Comparison of ENCODE assay signal across 26 cellular contexts in the genomic region with DNA sequence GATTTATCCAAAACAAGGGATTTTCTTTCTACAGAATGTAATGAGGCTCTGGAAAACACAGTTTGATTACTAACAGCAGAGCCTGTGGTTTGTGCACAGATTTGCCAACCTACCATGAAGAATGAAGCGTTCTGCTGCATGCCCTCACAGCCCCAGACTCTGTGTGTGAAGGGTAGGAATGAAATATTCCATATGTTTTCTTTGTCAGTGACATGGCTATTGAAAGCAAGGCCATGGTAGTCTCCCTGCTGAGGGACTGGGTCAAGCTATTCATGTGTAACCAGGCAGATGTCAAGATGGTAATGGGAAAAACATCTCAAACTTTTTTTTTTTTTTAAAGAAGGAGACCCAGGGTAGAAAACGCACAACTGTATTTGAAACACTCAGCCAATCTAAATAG. TPM values are rescaled to one million over a fixed set of nuclear protein-coding genes. Genes with fewer than 3 reads are reported as not detected.
DNase-seq lines count a peak whose midpoint lies in the region; ATAC-seq and TF ChIP-seq lines count a peak whose summit lies in the region.
"Had no signal": no experiment of that assay in that cellular context is flagged by ENCODE, and none has a peak within 500 bp of the region (broad histone marks: within the 10 kb centered on the region; RNA-seq: fewer than 3 reads in every experiment).

No MANE protein-coding gene starts in this region.

- no peaks in the 10 kb centered on the region for H3K9me3 ChIP-seq in right lobe of liver
- H3K9me3 ChIP-seq: Peyer's patch, psoas muscle, SJCRH30, thyroid gland had no signal

- peaks cover 63% of the 10 kb centered on the region for H3K4me1 Mint-ChIP-seq in brain
- H3K4me1 Mint-ChIP-seq: CD4-positive, alpha-beta memory T cell; natural killer cell had no signal

- H3K9me3 Mint-ChIP-seq in brain: no peaks in the 10 kb centered on the region
- H3K9me3 Mint-ChIP-seq: activated T-helper 2 cell treated with anti-CD3 and anti-CD28 coated beads, Interferon-gamma antibody, Interleukin-2, Interleukin-4, amounts not matched to agents 10 μg/mL and 5 μg/mL and 100 μg/mL, durations not matched to agents 14 hours and 24 hours and 36 hours; CD4-positive, alpha-beta memory T cell; dendritic cell treated with granulocyte-macrophage colony-stimulating factor and Interleukin-4, amounts not matched to agents 40 ng/mL and 50 ng/mL, for 4 days; natural killer cell had no signal

- TF ChIP-seq CTCF in brain (conservative IDR thresholded peaks at IDR 0.05): no peak
- no peak for TF ChIP-seq CTCF in right lobe of liver (IDR thresholded peaks at IDR 0.05)
- TF ChIP-seq CTCF in GM20000 (IDR thresholded peaks at IDR 0.05; ENCODE audit: extremely low read depth, missing control alignments): no peak

- peak overlapping the region in 3 of 5 experiments; percentile 26 to 71 (median 49) for H3K4me3 Mint-ChIP-seq in brain
- H3K4me3 Mint-ChIP-seq: CD4-positive, alpha-beta memory T cell; dendritic cell treated with granulocyte-macrophage colony-stimulating factor and Interleukin-4, amounts not matched to agents 40 ng/mL and 50 ng/mL, for 4 days; natural killer cell had no signal

- H3K36me3 Mint-ChIP-seq in brain: no peaks in the 10 kb centered on the region
- H3K36me3 Mint-ChIP-seq: CD4-positive, alpha-beta memory T cell; natural killer cell had no signal

- peaks cover 63% of the 10 kb centered on the region for H3K27me3 Mint-ChIP-seq in brain
- H3K27me3 Mint-ChIP-seq: dendritic cell treated with granulocyte-macrophage colony-stimulating factor and Interleukin-4, amounts not matched to agents 40 ng/mL and 50 ng/mL, for 4 days had no signal

- H3K4me3 ChIP-seq in right lobe of liver: no peak overlapping the region
- H3K4me3 ChIP-seq: Peyer's patch, psoas muscle, SJCRH30, skin epidermis, thyroid gland had no signal

- no peaks in the 10 kb centered on the region for H3K36me3 ChIP-seq in right lobe of liver
- H3K36me3 ChIP-seq: Peyer's patch, SJCRH30, thyroid gland had no signal

- 73% methylated on average over 2 of the region's 2 CpGs for WGBS in right lobe of liver (ENCODE audit: insufficient coverage, low coverage, low lambda C conversion rate, missing lambda C conversion rate)

- no peak for TF ChIP-seq POLR2A in right lobe of liver (IDR thresholded peaks at IDR 0.05)

- peak overlapping the region in 3 of 5 experiments; percentile 38 to 86 (median 82) for H3K27ac Mint-ChIP-seq in brain
- H3K27ac Mint-ChIP-seq: activated T-helper 2 cell treated with anti-CD3 and anti-CD28 coated beads, Interferon-gamma antibody, Interleukin-2, Interleukin-4, amounts not matched to agents 10 μg/mL and 5 μg/mL and 100 μg/mL, durations not matched to agents 14 hours and 24 hours and 36 hours; CD4-positive, alpha-beta memory T cell; dendritic cell treated with granulocyte-macrophage colony-stimulating factor and Interleukin-4, amounts not matched to agents 40 ng/mL and 50 ng/mL, for 4 days; natural killer cell had no signal

- H3K27me3 ChIP-seq in right lobe of liver: no peaks in the 10 kb centered on the region
- H3K27me3 ChIP-seq: Peyer's patch, SJCRH30, thyroid gland had no signal

- ATAC-seq in right lobe of liver: no peak
- ATAC-seq: natural killer cell, psoas muscle had no signal

- H3K27ac ChIP-seq in right lobe of liver: peak overlapping the region in 2 of 3 donors; percentile 4 to 14
- H3K27ac ChIP-seq: Peyer's patch, psoas muscle, SJCRH30, thyroid gland, VCaP had no signal

- H3K4me1 ChIP-seq in right lobe of liver: peaks cover 0 to 56% (median 13%) of the 10 kb centered on the region in 4 donors

- intact Hi-C loops in right lobe of liver (cut with DNase I): no loop called here

- DNase-seq in NCI-H2171 (lab: John Stamatoyannopoulos, UW) (peak; percentile 21), right lobe of liver (no peak), smooth muscle cell of the brain vasculature (ENCODE audit: low read depth, low spot score) (peak; percentile 44), GM20000 (ENCODE audit: low spot score) (no peak), cortex of kidney (lab: John Stamatoyannopoulos, UW) (no peak)
- DNase-seq in activated naive CD4-positive, alpha-beta T cell treated with anti-CD3 and anti-CD28 coated beads, Interleukin-2, amount 50 U/mL, for 16 hours: no peak
- DNase-seq: activated CD4-positive, alpha-beta T cell treated with anti-CD3 and anti-CD28 coated beads, Interleukin-2, amount 50 U/mL, for 1 hour; activated CD8-positive, alpha-beta memory T cell treated with anti-CD3 and anti-CD28 coated beads, Interleukin-2, amount 50 U/mL, for 4 hours; CD4-positive, alpha-beta memory T cell; DMS53; GF-D8; midbrain; natural killer cell; NCI-H510A treated with DMSO at 0.1 percent for 48 hours; Peyer's patch; psoas muscle; SJCRH30; stimulated activated CD4-positive, alpha-beta T cell treated with anti-CD3 and anti-CD28 coated beads, Interleukin-4, amount 100 ng/mL, for 1 hour; stimulated activated naive CD4-positive, alpha-beta T cell; T-helper 2 cell; thyroid gland had no signal

RNA-seq across cellular contexts. Expression of gene LGR4, which starts 12.0 kb away (rescaled TPM):
- 6.3 TPM for polyA plus RNA-seq in brain (ENCODE audit: insufficient read depth, low read depth, low replicate concordance)
- total RNA-seq in right lobe of liver: 10 to 100 TPM; 32.5 to 46.3 (median 44.1) TPM

RNA-seq across cellular contexts. Expression of gene LIN7C, which starts 46.0 kb away (rescaled TPM):
- 2.5 TPM for polyA plus RNA-seq in brain (ENCODE audit: insufficient read depth, low read depth, low replicate concordance)
- total RNA-seq in right lobe of liver: 10 to 100 TPM; 22.6 to 33.2 (median 27.1) TPM

Comparison
In these comparisons a context has a peak if more than half of its experiments do, and no peak if none do; other contexts are left out.
1. DNase-seq: peak in NCI-H2171 (single experiment) and smooth muscle cell of the brain vasculature (single experiment); none in right lobe of liver (0 of 3), GM20000 (single experiment), activated naive CD4-positive, alpha-beta T cell treated with anti-CD3 and anti-CD28 coated beads, Interleukin-2, amount 50 U/mL, for 16 hours (single experiment) and cortex of kidney (single experiment).